Comparison of ENCODE assay signal across 7 cellular contexts in genomic region chr7:67128257-67128656, GRCh38.
DNase-seq lines count a peak whose midpoint lies in the region; ATAC-seq, FAIRE-seq and TF ChIP-seq lines count a peak whose summit lies in the region.
"Not testable (repeated sequence)": the region's sequence is repeated elsewhere in the genome, so short reads cannot be mapped to it uniquely, and the experiment has no call there.

No MANE protein-coding gene starts in this region.

- POLR2A ChIA-PET in CD8-positive, alpha-beta T cell (lab: Charles Lee); T-cell (lab: Charles Lee); activated CD8-positive, alpha-beta T cell treated with anti-CD3 and anti-CD28 coated beads, Interleukin-2, amount 10 ng/mL, durations not matched to agents 7 days and 5 days (lab: Charles Lee): not testable (repeated sequence)

- CTCF ChIA-PET in CD8-positive, alpha-beta T cell (lab: Charles Lee); T-cell (lab: Charles Lee); activated CD8-positive, alpha-beta T cell treated with anti-CD3 and anti-CD28 coated beads, Interleukin-2, amount 10 ng/mL, durations not matched to agents 7 days and 5 days (lab: Charles Lee): not testable (repeated sequence)

- H3K36me3 Mint-ChIP-seq in CD8-positive, alpha-beta T cell: peaks cover 21% of the 10 kb centered on the region
- H3K36me3 Mint-ChIP-seq in IgD-negative memory B cell; activated CD8-positive, alpha-beta T cell treated with anti-CD3 and anti-CD28 coated beads, Interleukin-2, amount 10 ng/mL, durations not matched to agents 7 days and 5 days (ENCODE audit: low read depth); astrocyte (ENCODE audit: low read depth, unreplicated experiment): not testable (repeated sequence)
- H3K36me3 Mint-ChIP-seq in T-cell (peaks cover 38% of the 10 kb centered on the region), immature natural killer cell (peaks cover 10 to 21% (median 18%) of the 10 kb centered on the region in 3 donors)

- FAIRE-seq in astrocyte (lab: Jason Lieb, UNC): not testable (repeated sequence)

- H3K4me2 ChIP-seq in astrocyte (ENCODE audit: low read length): not testable (repeated sequence)

- not testable (repeated sequence) for H3K36me3 ChIP-seq in CD8-positive, alpha-beta T cell (ENCODE audit: insufficient read depth, low read length); astrocyte (ENCODE audit: insufficient read depth, low read length); neutrophil

- peak overlapping the region; percentile 81 for H3K4me3 Mint-ChIP-seq in CD8-positive, alpha-beta T cell
- H3K4me3 Mint-ChIP-seq in IgD-negative memory B cell: peak overlapping the region in 3 of 4 donors; percentile 66 to 90 (median 67)
- H3K4me3 Mint-ChIP-seq in T-cell: peak overlapping the region in 2 of 3 donors; percentile 63 to 75
- not testable (repeated sequence) for H3K4me3 Mint-ChIP-seq in activated CD8-positive, alpha-beta T cell treated with anti-CD3 and anti-CD28 coated beads, Interleukin-2, amount 10 ng/mL, durations not matched to agents 7 days and 5 days; astrocyte (ENCODE audit: unreplicated experiment)
- peak overlapping the region; percentile 8 to 83 (median 75) for H3K4me3 Mint-ChIP-seq in immature natural killer cell

- not testable (repeated sequence) for H2AFZ ChIP-seq in astrocyte (ENCODE audit: low read depth, low read length)

- not testable (repeated sequence) for H3K4me3 ChIP-seq in CD8-positive, alpha-beta T cell (ENCODE audit: low read depth, low read length); astrocyte (ENCODE audit: insufficient read depth, low read depth, low read length)
- H3K4me3 ChIP-seq in neutrophil (ENCODE audit: low read depth in 1 of 2, low read length in 1 of 2): peak overlapping the region; percentile 41 to 42

- H3K27me3 ChIP-seq in CD8-positive, alpha-beta T cell (ENCODE audit: insufficient read depth, low read length); astrocyte (ENCODE audit: insufficient read depth, low read length); neutrophil: not testable (repeated sequence)

- H3K27me3 Mint-ChIP-seq in CD8-positive, alpha-beta T cell (ENCODE audit: low read depth); IgD-negative memory B cell; T-cell; activated CD8-positive, alpha-beta T cell treated with anti-CD3 and anti-CD28 coated beads, Interleukin-2, amount 10 ng/mL, durations not matched to agents 7 days and 5 days (ENCODE audit: low read depth); astrocyte (ENCODE audit: low read depth, unreplicated experiment); immature natural killer cell (ENCODE audit: low read depth in 3 of 3): not testable (repeated sequence)

- not testable (repeated sequence) for ATAC-seq in CD8-positive, alpha-beta T cell; T-cell (replicated peaks in 1 of 4); activated CD8-positive, alpha-beta T cell treated with anti-CD3 and anti-CD28 coated beads, Interleukin-2, amount 10 ng/mL, durations not matched to agents 7 days and 5 days

- DNase-seq in CD8-positive, alpha-beta T cell; T-cell; activated CD8-positive, alpha-beta T cell treated with anti-CD3 and anti-CD28 coated beads, Interleukin-2, amount 10 ng/mL, durations not matched to agents 7 days and 5 days; astrocyte (ENCODE audit: low read depth); immature natural killer cell: not testable (repeated sequence)

- peak overlapping the region; percentile 100 for H3K27ac Mint-ChIP-seq in CD8-positive, alpha-beta T cell
- H3K27ac Mint-ChIP-seq in IgD-negative memory B cell: peak overlapping the region; percentile 26 to 94 (median 88)
- peak overlapping the region; percentile 93 to 97 for H3K27ac Mint-ChIP-seq in T-cell
- H3K27ac Mint-ChIP-seq in activated CD8-positive, alpha-beta T cell treated with anti-CD3 and anti-CD28 coated beads, Interleukin-2, amount 10 ng/mL, durations not matched to agents 7 days and 5 days: peak overlapping the region; percentile 93
- H3K27ac Mint-ChIP-seq in astrocyte (ENCODE audit: unreplicated experiment): peak overlapping the region; percentile 93
- H3K27ac Mint-ChIP-seq in immature natural killer cell: peak overlapping the region; percentile 68 to 97 (median 95)

- TF ChIP-seq CTCF in CD8-positive, alpha-beta T cell (IDR thresholded peaks at IDR 0.05); astrocyte (IDR thresholded peaks at IDR 0.05; ENCODE audit: insufficient read depth, low read depth, low read length); neutrophil (IDR thresholded peaks at IDR 0.05): not testable (repeated sequence)

- not testable (repeated sequence) for H3K9me3 ChIP-seq in CD8-positive, alpha-beta T cell (ENCODE audit: low read length); astrocyte (ENCODE audit: insufficient read depth, low read depth, low read length); neutrophil

- H3K4me1 Mint-ChIP-seq in CD8-positive, alpha-beta T cell (ENCODE audit: low read depth): peaks cover 35% of the 10 kb centered on the region
- H3K4me1 Mint-ChIP-seq in IgD-negative memory B cell (peaks cover 21 to 24% (median 22%) of the 10 kb centered on the region in 3 donors), T-cell (peaks cover 30 to 44% (median 38%) of the 10 kb centered on the region in 3 donors), astrocyte (ENCODE audit: low read depth, unreplicated experiment) (peaks cover 26% of the 10 kb centered on the region), immature natural killer cell (peaks cover 26 to 34% of the 10 kb centered on the region in 2 donors)
- H3K4me1 Mint-ChIP-seq in activated CD8-positive, alpha-beta T cell treated with anti-CD3 and anti-CD28 coated beads, Interleukin-2, amount 10 ng/mL, durations not matched to agents 7 days and 5 days (ENCODE audit: low read depth): peaks cover 15% of the 10 kb centered on the region

- H3K27ac ChIP-seq in CD8-positive, alpha-beta T cell (ENCODE audit: low read depth, low read length); astrocyte (ENCODE audit: low read depth, low read length): not testable (repeated sequence)
- peak overlapping the region; percentile 95 for H3K27ac ChIP-seq in neutrophil

- H3K4me1 ChIP-seq in CD8-positive, alpha-beta T cell (ENCODE audit: insufficient read depth, low read length): peaks cover 20% of the 10 kb centered on the region
- not testable (repeated sequence) for H3K4me1 ChIP-seq in astrocyte (ENCODE audit: insufficient read depth, low read length)
- peaks cover 30% of the 10 kb centered on the region in 2 experiments for H3K4me1 ChIP-seq in neutrophil (ENCODE audit: control insufficient read depth in 1 of 2, insufficient read depth in 1 of 2, low read depth in 1 of 2, low read length in 1 of 2)

- intact Hi-C loops in CD8-positive, alpha-beta T cell (cut with DNase I, micrococcal nuclease): loop anchor here in 1 of 2 experiments (10.0 kb wide), 1 partner anchor 177 kb away; no protein-coding TSS in a partner anchor

- H3K9me3 Mint-ChIP-seq in CD8-positive, alpha-beta T cell; IgD-negative memory B cell; T-cell; activated CD8-positive, alpha-beta T cell treated with anti-CD3 and anti-CD28 coated beads, Interleukin-2, amount 10 ng/mL, durations not matched to agents 7 days and 5 days (ENCODE audit: insufficient read depth); astrocyte (ENCODE audit: unreplicated experiment); immature natural killer cell: not testable (repeated sequence)

- H4K20me1 ChIP-seq in astrocyte (ENCODE audit: insufficient read depth, low read length): not testable (repeated sequence)

- H3K9ac ChIP-seq in astrocyte (ENCODE audit: low read length): not testable (repeated sequence)

- H3K79me2 ChIP-seq in astrocyte (ENCODE audit: insufficient read depth, low read length): not testable (repeated sequence)
